Comparison of ENCODE assay signal across 27 cellular contexts in genomic region chr3:13174803-13175135, GRCh38.
"Had no signal": no experiment of that assay in that cellular context is flagged by ENCODE, and none has a peak within 500 bp of the region (broad histone marks: within the 10 kb centered on the region; RNA-seq: fewer than 3 reads in every experiment).

No MANE protein-coding gene starts in this region.

- H3K4me3 Mint-ChIP-seq: immature natural killer cell; naive thymus-derived CD8-positive, alpha-beta T cell; nephron; neural crest cell; stimulated activated effector memory CD8-positive, alpha-beta T cell treated with anti-CD3 and anti-CD28 coated beads, Interleukin-12 subunit alpha, Interleukin-12 subunit beta, amount 100 ng/mL, for 72 hours had no signal

- H3K27ac Mint-ChIP-seq: immature natural killer cell; naive thymus-derived CD8-positive, alpha-beta T cell; nephron; stimulated activated effector memory CD8-positive, alpha-beta T cell treated with anti-CD3 and anti-CD28 coated beads, Interleukin-12 subunit alpha, Interleukin-12 subunit beta, amount 100 ng/mL, for 72 hours had no signal

- H3K4me1 ChIP-seq: left lung, prostate gland, suprapubic skin, tibial artery, upper lobe of right lung had no signal

- H3K4me1 Mint-ChIP-seq: immature natural killer cell; naive thymus-derived CD8-positive, alpha-beta T cell; nephron had no signal

- H3K27me3 ChIP-seq: left lung, neutrophil, ovary, suprapubic skin, tibial artery, upper lobe of right lung had no signal

- DNase-seq: hippocampal formation; immature natural killer cell; left colon; naive thymus-derived CD8-positive, alpha-beta T cell; occipital lobe; retina; right cardiac atrium; stimulated activated CD4-positive, alpha-beta T cell treated with anti-CD3 and anti-CD28 coated beads, Interleukin-12 subunit alpha, Interleukin-12 subunit beta, amount 100 ng/mL, for 4 hours; stimulated activated CD4-positive, alpha-beta T cell treated with anti-CD3 and anti-CD28 coated beads, Interleukin-15, amount 100 ng/mL, for 24 hours; stimulated activated CD4-positive, alpha-beta T cell treated with anti-CD3 and anti-CD28 coated beads, Interleukin-2, amount 100 ng/mL, for 24 hours; stimulated activated CD4-positive, alpha-beta T cell treated with anti-CD3 and anti-CD28 coated beads, Interleukin-4, amount 100 ng/mL, for 24 hours; stimulated activated naive CD4-positive, alpha-beta T cell treated with Interleukin-2 at 50 U/mL for 16 hours; trophoblast cell; upper lobe of right lung had no signal

- H3K9me3 ChIP-seq: ovary, prostate gland, upper lobe of right lung had no signal

- ATAC-seq: left colon; left lung; naive thymus-derived CD8-positive, alpha-beta T cell; sciatic nerve; stimulated activated effector memory CD8-positive, alpha-beta T cell treated with anti-CD3 and anti-CD28 coated beads, Interleukin-12 subunit alpha, Interleukin-12 subunit beta, amount 100 ng/mL, for 72 hours; upper lobe of right lung had no signal

- H3K27ac ChIP-seq: left lung, neutrophil, ovary, prostate gland, skin epidermis, suprapubic skin, thoracic aorta, tibial artery, upper lobe of right lung had no signal

- H3K4me3 ChIP-seq: left lung, lung, ovary, prostate gland, skin epidermis, suprapubic skin, thoracic aorta, tibial artery, upper lobe of right lung had no signal

- H3K36me3 ChIP-seq: left lung, neutrophil, ovary, prostate gland, suprapubic skin, thoracic aorta, tibial artery, upper lobe of right lung had no signal

- H3K36me3 Mint-ChIP-seq: stimulated activated effector memory CD8-positive, alpha-beta T cell treated with anti-CD3 and anti-CD28 coated beads, Interleukin-12 subunit alpha, Interleukin-12 subunit beta, amount 100 ng/mL, for 72 hours had no signal
